ENCODE assay signal across 8 cellular contexts in the genomic region with DNA sequence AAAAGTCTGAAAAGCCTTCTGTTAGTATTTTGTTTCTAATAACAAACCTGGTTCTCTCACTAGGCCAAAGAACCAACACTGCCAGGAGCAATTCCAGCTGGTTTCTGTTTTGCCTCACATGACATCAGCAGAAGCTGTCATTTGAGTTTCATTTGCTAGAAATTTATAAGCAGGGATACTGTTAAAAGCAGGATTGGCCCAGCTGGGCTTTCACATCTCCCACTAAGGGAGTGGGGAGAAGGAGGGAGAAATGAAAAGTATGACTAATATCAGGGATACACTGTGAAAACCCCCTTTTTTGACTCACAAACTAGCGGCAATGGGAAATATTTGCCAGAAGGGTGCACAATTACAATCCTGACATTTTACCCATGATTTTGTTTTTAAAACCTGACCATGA. TPM values are rescaled to one million over a fixed set of nuclear protein-coding genes. Genes with fewer than 3 reads are reported as not detected.
DNase-seq lines count a peak whose midpoint lies in the region; ATAC-seq and TF ChIP-seq lines count a peak whose summit lies in the region.
"Had no signal": no experiment of that assay in that cellular context is flagged by ENCODE, and none has a peak within 500 bp of the region (broad histone marks: within the 10 kb centered on the region; RNA-seq: fewer than 3 reads in every experiment).

No MANE protein-coding gene starts in this region.

- peak overlapping the region; percentile 50; the same call in 1 of the 2 replicates for H3K23ac ChIP-seq in IMR-90 (ENCODE audit: low read depth, low read length)

- H3K4me3 Mint-ChIP-seq in brain = peak overlapping the region in 4 of 5 experiments; percentile 63 to 86 (median 82)

- peak overlapping the region; percentile 62; the same call in 1 of the 2 replicates for H3K4me3 ChIP-seq in IMR-90 (ENCODE audit: insufficient read depth, low read depth, low read length)

- peak overlapping the region; percentile 12; the same call in 1 of the 2 replicates for H4K91ac ChIP-seq in IMR-90 (ENCODE audit: insufficient read depth, low read depth, low read length)

- peak overlapping the region in 4 of 5 experiments; percentile 66 to 94 (median 82) for H3K27ac Mint-ChIP-seq in brain

- peak overlapping the region; percentile 29; the same call in 1 of the 2 replicates for H3K56ac ChIP-seq in IMR-90 (ENCODE audit: extremely low read depth, insufficient read depth, low read length)

- TF ChIP-seq CTCF in IMR-90 (conservative IDR thresholded peaks at IDR 0.05; ENCODE audit: low read depth, low read length) = peak; percentile 30
- no peak for TF ChIP-seq CTCF in brain (conservative IDR thresholded peaks at IDR 0.05)

- H2AK9ac ChIP-seq in IMR-90 (replicated peaks; ENCODE audit: low read depth, low read length, poor library complexity) = no peak overlapping the region

- peak overlapping the region; percentile 71; the same call in 1 of the 2 replicates for H3K18ac ChIP-seq in IMR-90 (ENCODE audit: low read depth, low read length)

- DNase-seq in IMR-90 = peak; percentile 97
- peak; percentile 94 for DNase-seq in iris pigment epithelial cell (ENCODE audit: low read depth)
- DNase-seq in stromal cell of bone marrow (ENCODE audit: low read depth) = peak; percentile 91
- DNase-seq in activated CD8-positive, alpha-beta memory T cell treated with anti-CD3 and anti-CD28 coated beads, Interleukin-2, amount 50 U/mL, for 4 hours = no peak
- DNase-seq: activated CD4-positive, alpha-beta T cell treated with anti-CD3 and anti-CD28 coated beads, Interleukin-2, amount 50 U/mL, for 48 hours had no signal

- H3K4me2 ChIP-seq in IMR-90 (ENCODE audit: low read depth, low read length) = peak overlapping the region; percentile 97

- POLR2A ChIA-PET in IMR-90 (lab: Charles Lee; ENCODE audit: unreplicated experiment) = interaction anchor here (0.5 to 0.6 kb wide), 2 partner anchors 34 to 981 kb away, joined by 3 to 5 read pairs; no protein-coding TSS in a partner anchor

- H4K20me1 ChIP-seq in IMR-90 (ENCODE audit: insufficient read depth, low read length) = peaks cover 6% of the 10 kb centered on the region; the same call in 1 of the 2 replicates

- no peaks in the 10 kb centered on the region for H3K36me3 Mint-ChIP-seq in brain

- peaks cover 0 to 3% (median 0%) of the 10 kb centered on the region in 5 experiments for H3K9me3 Mint-ChIP-seq in brain

- peak overlapping the region; percentile 39 for H4K5ac ChIP-seq in IMR-90 (ENCODE audit: low read depth, low read length)

- peak overlapping the region; percentile 23; the same call in 1 of the 2 replicates for H3K14ac ChIP-seq in IMR-90 (replicated peaks; ENCODE audit: low read depth, low read length)

- TF ChIP-seq POLR2A in IMR-90 (IDR thresholded peaks at IDR 0.05; ENCODE audit: low read depth, low read length) = peak; percentile 28; the same call in 1 of the 2 replicates

- no peak overlapping the region for H2AK5ac ChIP-seq in IMR-90 (ENCODE audit: low read depth, low read length)

- H3K9me1 ChIP-seq in IMR-90 (ENCODE audit: insufficient read depth, low read length) = peaks cover 22% of the 10 kb centered on the region

- ATAC-seq in IMR-90 (ENCODE audit: low read depth) (peak; percentile 63), HG03354 (IDR thresholded peaks at IDR 0.05; ENCODE audit: poor library complexity, severe bottlenecking, unreplicated experiment) (no peak), HG03025 (IDR thresholded peaks at IDR 0.05; ENCODE audit: low FRiP score, unreplicated experiment) (no peak)

- H2BK5ac ChIP-seq in IMR-90 (ENCODE audit: low read depth, low read length, poor library complexity, severe bottlenecking) = peak overlapping the region; percentile 97

- WGBS in IMR-90 (ENCODE audit: extremely low coverage in 2 of 2, insufficient read length in 1 of 2), 2 experiments = no CpG with 5 or more reads among the region's 1 CpG

- H3K4me1 ChIP-seq in IMR-90 (ENCODE audit: control insufficient read depth, insufficient read depth, low read length) = peaks cover 31% of the 10 kb centered on the region

- CTCF ChIA-PET in IMR-90 (lab: Yijun Ruan, JAX) = interaction anchor here (0.6 to 3.5 kb wide), 6 partner anchors 12 to 344 kb away, joined by 3 to 15 read pairs (median 4); partner anchors contain the start of genes ATG3 and SLC35A5

- intact Hi-C loops in IMR-90 (cut with micrococcal nuclease) = no loop called here

- peak overlapping the region; percentile 82; the same call in 1 of the 2 replicates for H3K27ac ChIP-seq in IMR-90 (ENCODE audit: insufficient read depth, low read length)

- dilution Hi-C loops in IMR-90 (cut with HindIII; ENCODE audit: low sequenced_read_pairs, unreplicated experiment) = no loop called here

- no peak overlapping the region for H3K9ac ChIP-seq in IMR-90 (ENCODE audit: low read depth, low read length)

- no peak overlapping the region for H2BK15ac ChIP-seq in IMR-90 (ENCODE audit: low read depth, low read length)

- H3K4ac ChIP-seq in IMR-90 (ENCODE audit: low read depth, low read length) = peak overlapping the region; percentile 66; the same call in 1 of the 2 replicates

- peaks cover 10% of the 10 kb centered on the region for H3K36me3 ChIP-seq in IMR-90 (ENCODE audit: control insufficient read depth, insufficient read depth, low read length)

- H3K79me1 ChIP-seq in IMR-90 (ENCODE audit: low read depth in 1 of 2, low read length in 2 of 2) = peaks cover 29 to 68% of the 10 kb centered on the region in 2 experiments

- no peaks in the 10 kb centered on the region for H3K9me3 ChIP-seq in IMR-90 (ENCODE audit: control insufficient read depth, insufficient read depth, low read length)

- peak overlapping the region; percentile 62; the same call in 1 of the 2 replicates for H2BK20ac ChIP-seq in IMR-90 (ENCODE audit: low read depth, low read length)

- no peak for TF ChIP-seq RAD21 in IMR-90 (IDR thresholded peaks at IDR 0.05; ENCODE audit: low read length)

- H3K27me3 Mint-ChIP-seq in brain = no peaks in the 10 kb centered on the region

- BruUV-seq in IMR-90 (replicated peaks; lab: Mats Ljungman, UMichigan) = no TSS peak

- peak overlapping the region; percentile 45 for H2BK120ac ChIP-seq in IMR-90 (ENCODE audit: low read depth, low read length)

- no peaks in the 10 kb centered on the region for H3K27me3 ChIP-seq in IMR-90 (ENCODE audit: control insufficient read depth, insufficient read depth, low read length)

- H3K4me1 Mint-ChIP-seq in brain = peaks cover 42% of the 10 kb centered on the region

- H2AFZ ChIP-seq in IMR-90 (replicated peaks; ENCODE audit: low read length, poor library complexity) = no peak overlapping the region

- H4K8ac ChIP-seq in IMR-90 (ENCODE audit: low read depth in 2 of 2, low read length in 2 of 2) = peak overlapping the region in 1 of 2 experiments; percentile 61; a peak in 1 of 4 replicates

- in situ Hi-C loops in IMR-90 (cut with MboI; ENCODE audit: low sequenced_read_pairs) = loop anchor here (25.0 kb wide), 1 partner anchor 652 kb away; no protein-coding TSS in a partner anchor

TF ChIP-seq in IMR-90, 13 proteins besides CTCF, POLR2A, EP300 and RAD21:
- TF ChIP-seq SMC3 (IDR thresholded peaks at IDR 0.05; ENCODE audit: low read depth, low read length) = 0 out of 2 replicates have a peak, but pooled peaks have one; percentile 4
- TF ChIP-seq MXI1 (IDR thresholded peaks at IDR 0.05; ENCODE audit: borderline replicate concordance, low read depth, low read length) = peak; percentile 53; the same call in 1 of the 2 replicates
- peak; percentile 64 for TF ChIP-seq USF2 (IDR thresholded peaks at IDR 0.05; ENCODE audit: low read depth, low read length)
- no peak for TF ChIP-seq RFX5 (IDR thresholded peaks at IDR 0.05; ENCODE audit: low read depth, low read length)
- TF ChIP-seq FOS (IDR thresholded peaks at IDR 0.05; ENCODE audit: low read depth, low read length) = peak; percentile 61
- TF ChIP-seq CEBPB (IDR thresholded peaks at IDR 0.05; ENCODE audit: low read depth, low read length) = no peak
- TF ChIP-seq MAZ (IDR thresholded peaks at IDR 0.05; ENCODE audit: borderline replicate concordance, low read depth, low read length) = peak; percentile 28; the same call in 1 of the 2 replicates

RNA-seq across cellular contexts. Expression of gene CCDC80, which starts 5.3 kb away (rescaled TPM):
- 387 and 406 TPM in 2 replicates for total RNA-seq in IMR-90 (2012; rRNA removed)
- polyA plus RNA-seq in IMR-90 (2012; rRNA removed) = 356 and 418 TPM in 2 replicates
- 155 and 190 TPM in 2 replicates for polyA plus RNA-seq in IMR-90 (2012; cell fraction: cytosol; rRNA removed)
- polyA plus RNA-seq in IMR-90 (2012; cell fraction: nucleus; rRNA removed; ENCODE audit: low replicate concordance) = 44.6 and 106 TPM in 2 replicates
- polyA plus RNA-seq in brain (ENCODE audit: insufficient read depth, low read depth, low replicate concordance) = 3.2 TPM

Comparison
In these comparisons a context has a peak if more than half of its experiments do, and no peak if none do; other contexts are left out.
1. RNA of gene CCDC80, which starts 5.3 kb away (polyA plus RNA-seq): 44.6 to 418 TPM in IMR-90; 3.2 TPM in brain (single experiment); every median in the first group is over 10 times any median in the second.